11 cellular contexts compared by ENCODE assay signal in genomic region chr11:8809185-8809584, GRCh38.
A peak's percentile ranks its signal among the peaks of the same experiment; 100 is the strongest.
DNase-seq lines count a peak whose midpoint lies in the region; ATAC-seq, FAIRE-seq and TF ChIP-seq lines count a peak whose summit lies in the region.
"Had no signal": no experiment of that assay in that cellular context is flagged by ENCODE, and none has a peak within 500 bp of the region (broad histone marks: within the 10 kb centered on the region; RNA-seq: fewer than 3 reads in every experiment).

No MANE protein-coding gene starts in this region.

- TF ChIP-seq EP300 in gastroesophageal sphincter (IDR thresholded peaks at IDR 0.05) = no peak

- DNase-seq in EH (ENCODE audit: low read depth) (peak; percentile 47), astrocyte (ENCODE audit: low read depth) (no peak), retina (no peak), PC-3 (no peak)
- DNase-seq: activated naive CD8-positive, alpha-beta T cell treated with anti-CD3 and anti-CD28 coated beads, Interleukin-2, amount 50 U/mL, for 24 hours; WERI-Rb-1 had no signal

- no TSS peak for BruUV-seq in PC-3 (replicated peaks; lab: Mats Ljungman, UMichigan)

- H3K27ac ChIP-seq in astrocyte (ENCODE audit: low read depth, low read length) = peak overlapping the region; percentile 86
- H3K27ac ChIP-seq in gastroesophageal sphincter = peak overlapping the region; percentile 91 to 99 (median 96)
- H3K27ac ChIP-seq in rectal smooth muscle tissue (ENCODE audit: low read depth, low read length) = peak overlapping the region; percentile 97
- no peak overlapping the region for H3K27ac ChIP-seq in PC-3 (ENCODE audit: low read length)

- H3K27me3 ChIP-seq in astrocyte (ENCODE audit: insufficient read depth, low read length) = no peaks in the 10 kb centered on the region
- H3K27me3 ChIP-seq in gastroesophageal sphincter = no peaks in the 10 kb centered on the region
- H3K27me3 ChIP-seq in rectal smooth muscle tissue (ENCODE audit: control insufficient read depth, insufficient read depth, low read length) = no peaks in the 10 kb centered on the region
- no peaks in the 10 kb centered on the region for H3K27me3 ChIP-seq in PC-3 (ENCODE audit: low read length)

- FAIRE-seq in astrocyte (lab: Jason Lieb, UNC) = no peak
- FAIRE-seq: K562 had no signal

- no peaks in the 10 kb centered on the region for H3F3A ChIP-seq in PC-3 (ENCODE audit: low read length, unreplicated experiment)

- peak overlapping the region; percentile 93 for H3K4me2 ChIP-seq in astrocyte (ENCODE audit: low read length)
- H3K4me2 ChIP-seq in PC-3 (ENCODE audit: low read length) = no peak overlapping the region

- TF ChIP-seq CTCF in astrocyte (IDR thresholded peaks at IDR 0.05; ENCODE audit: insufficient read depth, low read depth, low read length) (no peak), gastroesophageal sphincter (IDR thresholded peaks at IDR 0.05) (no peak), PC-3 (conservative IDR thresholded peaks at IDR 0.05; ENCODE audit: low read depth, low read length) (no peak)

- H3K9me2 ChIP-seq in PC-3 (replicated peaks; ENCODE audit: low read length) = no peaks in the 10 kb centered on the region

- H2AFZ ChIP-seq in astrocyte (ENCODE audit: low read depth, low read length) (no peak overlapping the region), PC-3 (ENCODE audit: low read length) (no peak overlapping the region)

- H3K79me2 ChIP-seq in astrocyte (ENCODE audit: insufficient read depth, low read length) = peaks cover 64% of the 10 kb centered on the region
- H3K79me2 ChIP-seq in PC-3 (ENCODE audit: low read length) = no peaks in the 10 kb centered on the region

- H3K9me3 Mint-ChIP-seq in astrocyte (ENCODE audit: unreplicated experiment) = no peaks in the 10 kb centered on the region
- no peaks in the 10 kb centered on the region for H3K9me3 Mint-ChIP-seq in activated T-helper 17 cell treated with anti-CD3 and anti-CD28 coated beads, Interleukin-2, amount 50 U/mL, for 72 hours
- H3K9me3 Mint-ChIP-seq: activated naive CD8-positive, alpha-beta T cell treated with anti-CD3 and anti-CD28 coated beads, Interleukin-2, amount 50 U/mL, for 24 hours had no signal

- intact Hi-C loops in PC-3 (cut with micrococcal nuclease) = no loop called here

- H3K36me3 Mint-ChIP-seq in astrocyte (ENCODE audit: low read depth, unreplicated experiment) = peaks cover 14% of the 10 kb centered on the region
- H3K36me3 Mint-ChIP-seq in activated T-helper 17 cell treated with anti-CD3 and anti-CD28 coated beads, Interleukin-2, amount 50 U/mL, for 72 hours (ENCODE audit: low read depth) = no peaks in the 10 kb centered on the region

- H4K20me1 ChIP-seq in astrocyte (ENCODE audit: insufficient read depth, low read length) (peaks cover 25% of the 10 kb centered on the region), PC-3 (ENCODE audit: low read length) (no peaks in the 10 kb centered on the region)

- WGBS in gastroesophageal sphincter (ENCODE audit: low coverage in 1 of 2), 2 donors = 13% methylated on average over 4 of the region's 4 CpGs; no CpG with 5 or more reads in 1 of the 2 donors

- H3K27me3 Mint-ChIP-seq in astrocyte (ENCODE audit: low read depth, unreplicated experiment) = no peaks in the 10 kb centered on the region
- H3K27me3 Mint-ChIP-seq in activated T-helper 17 cell treated with anti-CD3 and anti-CD28 coated beads, Interleukin-2, amount 50 U/mL, for 72 hours = peaks cover 22% of the 10 kb centered on the region

- H3K9me3 ChIP-seq in astrocyte (ENCODE audit: insufficient read depth, low read depth, low read length) (no peaks in the 10 kb centered on the region), gastroesophageal sphincter (no peaks in the 10 kb centered on the region), PC-3 (ENCODE audit: low read length) (no peaks in the 10 kb centered on the region)

- POLR2A ChIA-PET in PC-3 (lab: Charles Lee; ENCODE audit: unreplicated experiment) = interaction anchor here (0.5 to 0.6 kb wide), 3 partner anchors 102 to 151 kb away, joined by 3 to 5 read pairs (median 3); partner anchors contain the start of gene AKIP1

- peak overlapping the region; percentile 95 for H3K27ac Mint-ChIP-seq in astrocyte (ENCODE audit: unreplicated experiment)
- no peak overlapping the region for H3K27ac Mint-ChIP-seq in activated T-helper 17 cell treated with anti-CD3 and anti-CD28 coated beads, Interleukin-2, amount 50 U/mL, for 72 hours
- H3K27ac Mint-ChIP-seq: activated naive CD8-positive, alpha-beta T cell treated with anti-CD3 and anti-CD28 coated beads, Interleukin-2, amount 50 U/mL, for 24 hours had no signal

- TF ChIP-seq POLR2A in gastroesophageal sphincter (IDR thresholded peaks at IDR 0.05) = no peak

- H3K9ac ChIP-seq in astrocyte (ENCODE audit: low read length) (peak overlapping the region; percentile 90), rectal smooth muscle tissue (ENCODE audit: low read length) (peak overlapping the region; percentile 33), PC-3 (ENCODE audit: low read length) (no peak overlapping the region)

- H3K4me3 Mint-ChIP-seq in astrocyte (ENCODE audit: unreplicated experiment) = peak overlapping the region; percentile 90
- no peak overlapping the region for H3K4me3 Mint-ChIP-seq in activated T-helper 17 cell treated with anti-CD3 and anti-CD28 coated beads, Interleukin-2, amount 50 U/mL, for 72 hours
- H3K4me3 Mint-ChIP-seq: activated naive CD8-positive, alpha-beta T cell treated with anti-CD3 and anti-CD28 coated beads, Interleukin-2, amount 50 U/mL, for 24 hours had no signal

- peak overlapping the region; percentile 73 for H3K4me3 ChIP-seq in astrocyte (ENCODE audit: insufficient read depth, low read depth, low read length)
- H3K4me3 ChIP-seq in gastroesophageal sphincter = peak overlapping the region; percentile 71 to 97
- H3K4me3 ChIP-seq in rectal smooth muscle tissue (ENCODE audit: low read length) = peak overlapping the region; percentile 95
- no peak overlapping the region for H3K4me3 ChIP-seq in PC-3 (ENCODE audit: low read length)
- H3K4me3 ChIP-seq: K562 had no signal

- H3K4me1 ChIP-seq in astrocyte (ENCODE audit: insufficient read depth, low read length) (peaks cover 57% of the 10 kb centered on the region), gastroesophageal sphincter (peaks cover 6 to 80% (median 39%) of the 10 kb centered on the region in 3 donors), rectal smooth muscle tissue (ENCODE audit: control insufficient read depth, insufficient read depth, low read length) (peaks cover 51% of the 10 kb centered on the region), PC-3 (ENCODE audit: insufficient read depth, low read length) (peaks cover 22% of the 10 kb centered on the region)

- CTCF ChIA-PET in PC-3 (lab: Charles Lee) = interaction anchor here (2.0 kb wide), 1 partner anchor 150 kb away, joined by 4 read pairs; no protein-coding TSS in a partner anchor

- H3K36me3 ChIP-seq in astrocyte (ENCODE audit: insufficient read depth, low read length) = no peaks in the 10 kb centered on the region
- H3K36me3 ChIP-seq in gastroesophageal sphincter = no peaks in the 10 kb centered on the region
- no peaks in the 10 kb centered on the region for H3K36me3 ChIP-seq in rectal smooth muscle tissue (ENCODE audit: control insufficient read depth, insufficient read depth, low read length)
- no peaks in the 10 kb centered on the region for H3K36me3 ChIP-seq in PC-3 (ENCODE audit: low read depth, low read length)

- ATAC-seq in gastroesophageal sphincter (no peak), GM18861 (IDR thresholded peaks at IDR 0.05; ENCODE audit: unreplicated experiment) (no peak), PC-3 (no peak)
- ATAC-seq in activated T-helper 17 cell treated with anti-CD3 and anti-CD28 coated beads, Interleukin-2, amount 50 U/mL, for 72 hours (replicated peaks) = no peak
- ATAC-seq: activated naive CD8-positive, alpha-beta T cell treated with anti-CD3 and anti-CD28 coated beads, Interleukin-2, amount 50 U/mL, for 24 hours; K562 had no signal

- H3K4me1 Mint-ChIP-seq in astrocyte (ENCODE audit: low read depth, unreplicated experiment) = peaks cover 55% of the 10 kb centered on the region
- H3K4me1 Mint-ChIP-seq in activated T-helper 17 cell treated with anti-CD3 and anti-CD28 coated beads, Interleukin-2, amount 50 U/mL, for 72 hours = peaks cover 6% of the 10 kb centered on the region
